11 cellular contexts compared by ENCODE assay signal in genomic region chr4:48139688-48140087, GRCh38.
DNase-seq lines count a peak whose midpoint lies in the region; ATAC-seq and TF ChIP-seq lines count a peak whose summit lies in the region.
"Had no signal": no experiment of that assay in that cellular context is flagged by ENCODE, and none has a peak within 500 bp of the region (broad histone marks: within the 10 kb centered on the region; RNA-seq: fewer than 3 reads in every experiment).

No MANE protein-coding gene starts in this region.

- ATAC-seq in GM18907 (IDR thresholded peaks at IDR 0.05; ENCODE audit: unreplicated experiment) = no peak
- ATAC-seq in HG02970 (IDR thresholded peaks at IDR 0.05; ENCODE audit: low FRiP score, unreplicated experiment) = no peak

- no peak for TF ChIP-seq POLR2A in erythroblast (IDR thresholded peaks at IDR 0.05; ENCODE audit: low read length)

- H3K27me3 Mint-ChIP-seq in T-helper 1 cell treated with Interleukin-12 subunit alpha and Interleukin-12 subunit beta and Interleukin-4 antibody, amounts not matched to agents 30 μg/mL and 1 μg/mL, for 36 hours (ENCODE audit: low read depth) = no peaks in the 10 kb centered on the region
- H3K27me3 Mint-ChIP-seq: IgD-negative memory B cell had no signal

- peak overlapping the region; percentile 57 for H3K4me3 Mint-ChIP-seq in T-helper 1 cell treated with Interleukin-12 subunit alpha and Interleukin-12 subunit beta and Interleukin-4 antibody, amounts not matched to agents 30 μg/mL and 1 μg/mL, for 36 hours

- peak overlapping the region; percentile 96 for H3K27ac Mint-ChIP-seq in T-helper 1 cell treated with Interleukin-12 subunit alpha and Interleukin-12 subunit beta and Interleukin-4 antibody, amounts not matched to agents 30 μg/mL and 1 μg/mL, for 36 hours

- no peaks in the 10 kb centered on the region for H3K9me3 Mint-ChIP-seq in T-helper 1 cell treated with Interleukin-12 subunit alpha and Interleukin-12 subunit beta and Interleukin-4 antibody, amounts not matched to agents 30 μg/mL and 1 μg/mL, for 36 hours
- H3K9me3 Mint-ChIP-seq: IgD-negative memory B cell had no signal

- peak; percentile 31 for DNase-seq in AG08395 (ENCODE audit: low spot score)
- peak; percentile 70 for DNase-seq in EH (ENCODE audit: low read depth)
- peak; percentile 4 to 28 for DNase-seq in erythroblast (lab: John Stamatoyannopoulos, UW)
- DNase-seq in NCI-H2227 treated with DMSO at 0.1 percent for 48 hours (lab: John Stamatoyannopoulos, UW) = no peak
- DNase-seq in stimulated activated CD4-positive, alpha-beta T cell treated with anti-CD3 and anti-CD28 coated beads, Interleukin-2, amount 100 ng/mL, for 24 hours = no peak
- DNase-seq: DND-41; stimulated activated CD8-positive, alpha-beta memory T cell treated with anti-CD3 and anti-CD28 coated beads, Interleukin-4, amount 100 ng/mL, for 48 hours had no signal

- peaks cover 8% of the 10 kb centered on the region for H3K36me3 Mint-ChIP-seq in T-helper 1 cell treated with Interleukin-12 subunit alpha and Interleukin-12 subunit beta and Interleukin-4 antibody, amounts not matched to agents 30 μg/mL and 1 μg/mL, for 36 hours (ENCODE audit: low read depth)

- H3K4me1 Mint-ChIP-seq in T-helper 1 cell treated with Interleukin-12 subunit alpha and Interleukin-12 subunit beta and Interleukin-4 antibody, amounts not matched to agents 30 μg/mL and 1 μg/mL, for 36 hours (ENCODE audit: low read depth) = peaks cover 58% of the 10 kb centered on the region

Comparison
In these comparisons a context has a peak if more than half of its experiments do, and no peak if none do; other contexts are left out.
1. DNase-seq: peak in AG08395 (single experiment), EH (single experiment) and erythroblast (2 of 2); none in NCI-H2227 treated with DMSO at 0.1 percent for 48 hours (single experiment) and stimulated activated CD4-positive, alpha-beta T cell treated with anti-CD3 and anti-CD28 coated beads, Interleukin-2, amount 100 ng/mL, for 24 hours (0 of 2).